Comparison of ENCODE assay signal across 3 cellular contexts in genomic region chr5:178214160-178214803, GRCh38.
A peak's percentile ranks its signal among the peaks of the same experiment; 100 is the strongest.
TF ChIP-seq lines count a peak whose summit lies in the region.

No MANE protein-coding gene starts in this region.

TF ChIP-seq in SK-N-SH treated with all-trans-retinoic acid at 6 μM for 48 hours, 23 proteins besides CTCF, POLR2A, EP300 and RAD21 (continues in another document):
- no peak for TF ChIP-seq SNAI2 (CRISPR knock-in tag; IDR thresholded peaks at IDR 0.05)
- TF ChIP-seq ZNF70 (CRISPR knock-in tag; IDR thresholded peaks at IDR 0.05), result no peak
- TF ChIP-seq ZC3H10 (CRISPR knock-in tag; IDR thresholded peaks at IDR 0.05), result no peak
- no peak for TF ChIP-seq POU6F1 (CRISPR knock-in tag; IDR thresholded peaks at IDR 0.05; ENCODE audit: borderline replicate concordance, low read depth)
- no peak for TF ChIP-seq PPARA (CRISPR knock-in tag; IDR thresholded peaks at IDR 0.05; ENCODE audit: borderline replicate concordance)
- TF ChIP-seq ZNF8 (CRISPR knock-in tag; IDR thresholded peaks at IDR 0.05), result no peak
- no peak for TF ChIP-seq BACH2 (CRISPR knock-in tag; IDR thresholded peaks at IDR 0.05; ENCODE audit: borderline replicate concordance)
- no peak for TF ChIP-seq CSDC2 (CRISPR knock-in tag; IDR thresholded peaks at IDR 0.05)
- TF ChIP-seq ZFP30 (CRISPR knock-in tag; IDR thresholded peaks at IDR 0.05), result no peak
- no peak for TF ChIP-seq ISL1 (CRISPR knock-in tag; IDR thresholded peaks at IDR 0.05)
- TF ChIP-seq RARB (CRISPR knock-in tag; IDR thresholded peaks at IDR 0.05), result no peak
- no peak for TF ChIP-seq TCF4 (CRISPR knock-in tag; IDR thresholded peaks at IDR 0.05; ENCODE audit: borderline replicate concordance)
- no peak for TF ChIP-seq ZFP3 (CRISPR knock-in tag; IDR thresholded peaks at IDR 0.05)
- no peak for TF ChIP-seq TSHZ2 (CRISPR knock-in tag; IDR thresholded peaks at IDR 0.05)
- TF ChIP-seq CSRNP3 (CRISPR knock-in tag; IDR thresholded peaks at IDR 0.05), result no peak
- no peak for TF ChIP-seq OSR1 (CRISPR knock-in tag; IDR thresholded peaks at IDR 0.05)

TF ChIP-seq in SK-N-SH, 30 proteins besides CTCF, POLR2A, EP300 and RAD21:
- no peak for TF ChIP-seq FOXM1 (IDR thresholded peaks at IDR 0.05; ENCODE audit: low read depth)
TF ChIP-seq in SK-N-SH: peak in this region for 0.

TF ChIP-seq in K562, 482 proteins besides CTCF, POLR2A, EP300 and RAD21:
- TF ChIP-seq POLR2G (IDR thresholded peaks at IDR 0.05; ENCODE audit: low read depth, low read length) (peak; percentile 50; the same call in 1 of the 2 replicates), ZNF431 (CRISPR knock-in tag; IDR thresholded peaks at IDR 0.05) (0 out of 2 replicates have a peak, but pooled peaks have one; percentile 28), POLR2AphosphoS5 (IDR thresholded peaks at IDR 0.05; ENCODE audit: control insufficient read depth, insufficient read depth, low read depth, low read length) (peak; percentile 46; the same call in 1 of the 2 replicates), SUPT5H (IDR thresholded peaks at IDR 0.05) (peak; percentile 24), DACH1 (IDR thresholded peaks at IDR 0.05; ENCODE audit: partially characterized antibody) (no peak)
TF ChIP-seq in K562: peak in this region for 4.
